18 cellular contexts compared by ENCODE assay signal in the genomic region with DNA sequence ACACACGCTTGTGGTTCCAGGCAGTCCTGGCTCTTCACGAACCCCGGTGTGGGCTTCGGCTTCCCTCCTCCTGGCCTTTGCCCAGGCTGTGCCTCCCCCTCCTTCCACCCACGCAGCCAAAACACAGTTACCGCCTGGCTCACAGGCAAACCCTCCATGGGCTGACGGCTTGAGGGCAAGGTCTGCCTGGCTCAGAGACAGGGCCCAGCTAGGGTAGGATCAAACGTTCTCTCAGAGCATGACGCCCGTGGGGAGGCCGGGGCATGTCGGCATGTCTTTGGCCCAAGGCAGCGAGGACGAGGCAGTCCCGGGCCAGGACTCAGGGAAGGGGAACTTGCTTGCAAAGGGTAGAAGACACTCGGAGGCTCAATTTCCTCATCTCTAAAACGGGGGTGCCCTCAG. TPM values are rescaled to one million over a fixed set of nuclear protein-coding genes. Genes with fewer than 3 reads are reported as not detected.
DNase-seq lines count a peak whose midpoint lies in the region; ATAC-seq and TF ChIP-seq lines count a peak whose summit lies in the region.
"Had no signal": no experiment of that assay in that cellular context is flagged by ENCODE, and none has a peak within 500 bp of the region (broad histone marks: within the 10 kb centered on the region; RNA-seq: fewer than 3 reads in every experiment).

No MANE protein-coding gene starts in this region.

- no peak for TF ChIP-seq CTCF in foreskin keratinocyte (conservative IDR thresholded peaks at IDR 0.05)
- no peak for TF ChIP-seq CTCF in nephron (IDR thresholded peaks at IDR 0.05; ENCODE audit: unreplicated experiment in 3 of 3)

- no peak overlapping the region for H3K27ac ChIP-seq in foreskin keratinocyte

- DNase-seq in stimulated activated naive CD8-positive, alpha-beta T cell treated with anti-CD3 and anti-CD28 coated beads, Interleukin-15, amount 100 ng/mL, for 72 hours: no peak
- no peak for DNase-seq in stimulated activated naive CD8-positive, alpha-beta T cell treated with anti-CD3 and anti-CD28 coated beads, Interleukin-15, Interleukin-2, amounts not matched to agents 100 U/mL and 50 U/mL, for 24 hours
- DNase-seq in foreskin keratinocyte (no peak), NCI-H345 treated with DMSO at 0.1 percent for 48 hours (lab: John Stamatoyannopoulos, UW; ENCODE audit: unreplicated experiment) (no peak), GDM1 (lab: John Stamatoyannopoulos, UW) (no peak)
- DNase-seq in stimulated activated CD4-positive, alpha-beta T cell treated with anti-CD3 and anti-CD28 coated beads, Interleukin-4, amount 100 ng/mL, for 1 hour: no peak
- DNase-seq: CD4-positive, alpha-beta T cell; DND-41; MG63; NCI-H187 treated with DMSO at 0.1 percent for 48 hours; NCI-H446 treated with DMSO at 0.1 percent for 48 hours; NCI-H748 treated with DMSO at 0.1 percent for 48 hours; SHP77 had no signal

- H3K4me1 Mint-ChIP-seq in stimulated activated naive CD8-positive, alpha-beta T cell treated with anti-CD3 and anti-CD28 coated beads, Interleukin-15, amount 100 ng/mL, for 72 hours: no peaks in the 10 kb centered on the region
- H3K4me1 Mint-ChIP-seq in nephron: no peaks in the 10 kb centered on the region

- no peak overlapping the region for H3K4me3 Mint-ChIP-seq in stimulated activated naive CD8-positive, alpha-beta T cell treated with anti-CD3 and anti-CD28 coated beads, Interleukin-15, amount 100 ng/mL, for 72 hours
- H3K4me3 Mint-ChIP-seq in nephron: no peak overlapping the region
- H3K4me3 Mint-ChIP-seq: CD4-positive, alpha-beta T cell had no signal

- no peaks in the 10 kb centered on the region for H3K27me3 Mint-ChIP-seq in stimulated activated naive CD8-positive, alpha-beta T cell treated with anti-CD3 and anti-CD28 coated beads, Interleukin-15, amount 100 ng/mL, for 72 hours
- peaks cover 4% of the 10 kb centered on the region for H3K27me3 Mint-ChIP-seq in nephron (ENCODE audit: low read depth)
- H3K27me3 Mint-ChIP-seq: CD4-positive, alpha-beta T cell had no signal

- H3K36me3 Mint-ChIP-seq in nephron (ENCODE audit: low read depth): no peaks in the 10 kb centered on the region

- H3K9me3 Mint-ChIP-seq in stimulated activated naive CD8-positive, alpha-beta T cell treated with anti-CD3 and anti-CD28 coated beads, Interleukin-15, amount 100 ng/mL, for 72 hours: no peaks in the 10 kb centered on the region
- no peaks in the 10 kb centered on the region for H3K9me3 Mint-ChIP-seq in nephron
- H3K9me3 Mint-ChIP-seq: CD4-positive, alpha-beta T cell had no signal

- no peak for ATAC-seq in stimulated activated naive CD8-positive, alpha-beta T cell treated with anti-CD3 and anti-CD28 coated beads, Interleukin-15, amount 100 ng/mL, for 72 hours
- no peak for ATAC-seq in stimulated activated naive CD8-positive, alpha-beta T cell treated with anti-CD3 and anti-CD28 coated beads, Interleukin-15, Interleukin-2, amounts not matched to agents 100 U/mL and 50 U/mL, for 24 hours
- ATAC-seq in foreskin keratinocyte (peak; percentile 7), GM19035 (IDR thresholded peaks at IDR 0.05; ENCODE audit: unreplicated experiment) (no peak)
- ATAC-seq: Panc1 had no signal

- H3K27ac Mint-ChIP-seq in stimulated activated naive CD8-positive, alpha-beta T cell treated with anti-CD3 and anti-CD28 coated beads, Interleukin-15, amount 100 ng/mL, for 72 hours: peak overlapping the region; percentile 23 to 25
- H3K27ac Mint-ChIP-seq in nephron: peak overlapping the region in 2 of 3 experiments; percentile 65 to 66
- H3K27ac Mint-ChIP-seq: CD4-positive, alpha-beta T cell had no signal

- H3K27me3 ChIP-seq in foreskin keratinocyte: peaks cover 4% of the 10 kb centered on the region
- H3K27me3 ChIP-seq: MG63 had no signal

- H3K4me1 ChIP-seq in foreskin keratinocyte: peaks cover 2% of the 10 kb centered on the region

RNA-seq across cellular contexts. Expression of a gene that starts 2.1 kb away (rescaled TPM):
- not detected in 2 replicates for total RNA-seq in foreskin keratinocyte
- polyA plus RNA-seq in foreskin keratinocyte: not detected in 2 replicates
- total RNA-seq: A673; CD4-positive, alpha-beta T cell; H4 had no signal

RNA-seq across cellular contexts. Expression of a gene that starts 19.0 kb away (rescaled TPM):
- total RNA-seq in foreskin keratinocyte: 10.5 and 12.0 TPM in 2 replicates
- polyA plus RNA-seq in foreskin keratinocyte: 12.8 and 13.2 TPM in 2 replicates

RNA-seq across cellular contexts. Expression of a gene that starts 51.1 kb away (rescaled TPM):
- total RNA-seq in foreskin keratinocyte: 7.0 and 7.6 TPM in 2 replicates
- 6.2 and 6.4 TPM in 2 replicates for polyA plus RNA-seq in foreskin keratinocyte
